In genomic region chr12:92138626-92139025, GRCh38 we compare ENCODE assay signal across 9 cellular contexts. TPM values are rescaled to one million over a fixed set of nuclear protein-coding genes. Genes with fewer than 3 reads are reported as not detected.
DNase-seq lines count a peak whose midpoint lies in the region; ATAC-seq and TF ChIP-seq lines count a peak whose summit lies in the region.
"Had no signal": no experiment of that assay in that cellular context is flagged by ENCODE, and none has a peak within 500 bp of the region (broad histone marks: within the 10 kb centered on the region; RNA-seq: fewer than 3 reads in every experiment).

No MANE protein-coding gene starts in this region.

- DNase-seq in RWPE2 (ENCODE audit: low spot score) (no peak), fibroblast of villous mesenchyme (ENCODE audit: low read depth) (no peak), gastrocnemius medialis (no peak), NCI-H345 (lab: John Stamatoyannopoulos, UW) (no peak), RPMI8226 (no peak), ureter (ENCODE audit: low spot score) (no peak)
- DNase-seq: activated effector memory CD4-positive, alpha-beta T cell treated with Interleukin-2 at 50 U/mL for 16 hours had no signal

- intact Hi-C loops in gastrocnemius medialis (cut with DNase I; ENCODE audit: low total_unique reads) = no loop called here

- H3K36me3 ChIP-seq in RWPE2 (ENCODE audit: low read depth) (peaks cover 42% of the 10 kb centered on the region), gastrocnemius medialis (peaks cover 0 to 20% of the 10 kb centered on the region in 2 donors)

- no peak for TF ChIP-seq POLR2A in gastrocnemius medialis (IDR thresholded peaks at IDR 0.05)

- in situ Hi-C loops in gastrocnemius medialis (cut with MboI; ENCODE audit: low sequenced_read_pairs in 4 of 4) = loop anchor here in 2 of 4 donors (25.0 kb wide), 2 partner anchors 326 to 424 kb away; no protein-coding TSS in a partner anchor

- H3K4me3 ChIP-seq in GM08714 (ENCODE audit: low read length) = peak overlapping the region; percentile 84; the same call in 1 of the 2 replicates
- H3K4me3 ChIP-seq in RWPE2 (ENCODE audit: severe bottlenecking) = no peak overlapping the region
- peak overlapping the region; percentile 92 for H3K4me3 ChIP-seq in fibroblast of villous mesenchyme (ENCODE audit: low read depth, low read length)
- peak overlapping the region; percentile 89 to 98 (median 94) for H3K4me3 ChIP-seq in gastrocnemius medialis

- H3K4me1 ChIP-seq in RWPE2 (ENCODE audit: insufficient read depth, poor library complexity, severe bottlenecking) = peaks cover 79% of the 10 kb centered on the region
- H3K4me1 ChIP-seq in gastrocnemius medialis = peaks cover 72 to 77% of the 10 kb centered on the region in 2 donors

- H3K27me3 ChIP-seq in RWPE2 (ENCODE audit: insufficient read depth, poor library complexity, severe bottlenecking) (no peaks in the 10 kb centered on the region), gastrocnemius medialis (no peaks in the 10 kb centered on the region)

- ATAC-seq in RWPE2 (ENCODE audit: low read depth) (no peak), gastrocnemius medialis (no peak), GM18511 (IDR thresholded peaks at IDR 0.05; ENCODE audit: unreplicated experiment) (no peak)

- H3K9me3 ChIP-seq in RWPE2 (ENCODE audit: severe bottlenecking) = no peaks in the 10 kb centered on the region
- H3K9me3 ChIP-seq in gastrocnemius medialis = no peaks in the 10 kb centered on the region

- peak overlapping the region; percentile 95 for H3K27ac ChIP-seq in RWPE2 (ENCODE audit: poor library complexity, severe bottlenecking)
- peak overlapping the region in 1 of 4 donors; percentile 3 for H3K27ac ChIP-seq in gastrocnemius medialis

- TF ChIP-seq CTCF in RWPE2 (IDR thresholded peaks at IDR 0.05; ENCODE audit: poor library complexity, severe bottlenecking) = no peak
- no peak for TF ChIP-seq CTCF in fibroblast of villous mesenchyme (IDR thresholded peaks at IDR 0.05; ENCODE audit: insufficient read depth, low read depth, low read length)
- TF ChIP-seq CTCF in gastrocnemius medialis (IDR thresholded peaks at IDR 0.05 in 4 of 5, conservative IDR thresholded peaks at IDR 0.05 in 1 of 5) = no peak

RNA-seq across cellular contexts. Expression of gene BTG1, which starts 7.0 kb away (rescaled TPM):
- total RNA-seq in fibroblast of villous mesenchyme (4.8 and 5.6 TPM in 2 replicates), gastrocnemius medialis (10 to 100 TPM; 12.5 to 33.1 (median 16.5) TPM), ureter (139 TPM)
